ENCODE assay signal across 32 cellular contexts in genomic region chr11:134920851-134921608, GRCh38.
"Had no signal": no experiment of that assay in that cellular context is flagged by ENCODE, and none has a peak within 500 bp of the region (broad histone marks: within the 10 kb centered on the region; RNA-seq: fewer than 3 reads in every experiment).

No MANE protein-coding gene starts in this region.

- H3K36me3 Mint-ChIP-seq: activated naive CD4-positive, alpha-beta T cell treated with anti-CD3 and anti-CD28 coated beads, Interleukin-2, amount 10 ng/mL, durations not matched to agents 7 days and 5 days; activated naive CD4-positive, alpha-beta T cell treated with anti-CD3 and anti-CD28 coated beads, Interleukin-2, amount 50 U/mL, for 72 hours; activated naive CD8-positive, alpha-beta T cell treated with anti-CD3 and anti-CD28 coated beads, Interleukin-2, amount 10 ng/mL, durations not matched to agents 7 days and 5 days; brain had no signal

- H3K27me3 ChIP-seq: ascending aorta, breast epithelium, cardiac muscle cell had no signal

- H3K4me1 Mint-ChIP-seq: activated CD4-positive, alpha-beta memory T cell treated with anti-CD3 and anti-CD28 coated beads, Interleukin-2, amount 10 ng/mL, durations not matched to agents 7 days and 5 days; activated CD4-positive, alpha-beta T cell treated with anti-CD3 and anti-CD28 coated beads, Interleukin-2, amount 10 ng/mL, durations not matched to agents 7 days and 5 days; activated naive CD4-positive, alpha-beta T cell treated with anti-CD3 and anti-CD28 coated beads, Interleukin-2, amount 10 ng/mL, durations not matched to agents 7 days and 5 days; activated naive CD8-positive, alpha-beta T cell treated with anti-CD3 and anti-CD28 coated beads, Interleukin-2, amount 10 ng/mL, durations not matched to agents 7 days and 5 days; WTC11 had no signal

- H3K4me3 ChIP-seq: ascending aorta, breast epithelium, cardiac muscle cell, coronary artery, dorsolateral prefrontal cortex, esophagus squamous epithelium, gastroesophageal sphincter had no signal

- H3K9me3 ChIP-seq: ascending aorta, breast epithelium, esophagus squamous epithelium, gastroesophageal sphincter had no signal

- H3K27me3 Mint-ChIP-seq: dendritic cell treated with granulocyte-macrophage colony-stimulating factor and Interleukin-4, amounts not matched to agents 40 ng/mL and 50 ng/mL, for 4 days had no signal

- H3K9me3 Mint-ChIP-seq: activated CD4-positive, alpha-beta T cell treated with anti-CD3 and anti-CD28 coated beads, Interleukin-2, amount 10 ng/mL, durations not matched to agents 7 days and 5 days; activated T-cell treated with anti-CD3 and anti-CD28 coated beads, Interleukin-2, amount 50 U/mL, for 24 hours; brain had no signal

- H3K36me3 ChIP-seq: ascending aorta, breast epithelium, cardiac muscle cell, esophagus squamous epithelium, gastroesophageal sphincter had no signal

- DNase-seq: activated CD4-positive, alpha-beta memory T cell treated with anti-CD3 and anti-CD28 coated beads, Interleukin-2, amount 10 ng/mL, durations not matched to agents 7 days and 5 days; activated CD4-positive, alpha-beta T cell treated with anti-CD3 and anti-CD28 coated beads for 1 hour; activated CD4-positive, alpha-beta T cell treated with anti-CD3 and anti-CD28 coated beads for 4 hours; activated CD4-positive, alpha-beta T cell treated with anti-CD3 and anti-CD28 coated beads, Interleukin-2, amount 10 ng/mL, durations not matched to agents 7 days and 5 days; activated CD4-positive, alpha-beta T cell treated with anti-CD3 and anti-CD28 coated beads, Interleukin-2, amount 50 U/mL, for 4 hours; activated CD8-positive, alpha-beta memory T cell treated with anti-CD3 and anti-CD28 coated beads, Interleukin-2, amount 50 U/mL, for 48 hours; activated gamma-delta T cell; activated naive CD4-positive, alpha-beta T cell; activated naive CD4-positive, alpha-beta T cell treated with anti-CD3 and anti-CD28 coated beads, Interleukin-2, amount 10 ng/mL, durations not matched to agents 7 days and 5 days; activated naive CD8-positive, alpha-beta T cell treated with anti-CD3 and anti-CD28 coated beads, Interleukin-2, amount 10 ng/mL, durations not matched to agents 7 days and 5 days; activated T-cell treated with anti-CD3 and anti-CD28 coated beads for 4 hours; activated T-cell treated with anti-CD3 and anti-CD28 coated beads, Interleukin-2, amount 50 U/mL, for 24 hours; activated T-cell treated with anti-CD3 and anti-CD28 coated beads, Interleukin-2, amount 50 U/mL, for 72 hours; central memory CD4-positive, alpha-beta T cell; cerebellar nuclear complex; dorsolateral prefrontal cortex; effector memory CD4-positive, alpha-beta T cell; erythroblast; esophagus squamous epithelium; foreskin melanocyte; head of caudate nucleus; T-helper 2 cell had no signal

- H3K27ac ChIP-seq: breast epithelium, cardiac muscle cell, coronary artery, dorsolateral prefrontal cortex, esophagus squamous epithelium, gastroesophageal sphincter, VCaP had no signal

- H3K4me1 ChIP-seq: breast epithelium, esophagus squamous epithelium had no signal

- H3K4me3 Mint-ChIP-seq: activated CD4-positive, alpha-beta memory T cell treated with anti-CD3 and anti-CD28 coated beads, Interleukin-2, amount 10 ng/mL, durations not matched to agents 7 days and 5 days; activated CD4-positive, alpha-beta T cell treated with anti-CD3 and anti-CD28 coated beads, Interleukin-2, amount 10 ng/mL, durations not matched to agents 7 days and 5 days; activated naive CD4-positive, alpha-beta T cell treated with anti-CD3 and anti-CD28 coated beads, Interleukin-2, amount 10 ng/mL, durations not matched to agents 7 days and 5 days; activated naive CD8-positive, alpha-beta T cell treated with anti-CD3 and anti-CD28 coated beads, Interleukin-2, amount 10 ng/mL, durations not matched to agents 7 days and 5 days; activated T-cell treated with anti-CD3 and anti-CD28 coated beads, Interleukin-2, amount 50 U/mL, for 24 hours; activated T-cell treated with anti-CD3 and anti-CD28 coated beads, Interleukin-2, amount 50 U/mL, for 72 hours; brain; dendritic cell treated with granulocyte-macrophage colony-stimulating factor and Interleukin-4, amounts not matched to agents 40 ng/mL and 50 ng/mL, for 4 days; WTC11 had no signal

- H3K27ac Mint-ChIP-seq: activated CD4-positive, alpha-beta memory T cell treated with anti-CD3 and anti-CD28 coated beads, Interleukin-2, amount 10 ng/mL, durations not matched to agents 7 days and 5 days; activated CD4-positive, alpha-beta T cell treated with anti-CD3 and anti-CD28 coated beads, Interleukin-2, amount 10 ng/mL, durations not matched to agents 7 days and 5 days; activated naive CD4-positive, alpha-beta T cell treated with anti-CD3 and anti-CD28 coated beads, Interleukin-2, amount 10 ng/mL, durations not matched to agents 7 days and 5 days; activated naive CD4-positive, alpha-beta T cell treated with anti-CD3 and anti-CD28 coated beads, Interleukin-2, amount 50 U/mL, for 72 hours; activated naive CD8-positive, alpha-beta T cell treated with anti-CD3 and anti-CD28 coated beads, Interleukin-2, amount 10 ng/mL, durations not matched to agents 7 days and 5 days; activated T-cell treated with anti-CD3 and anti-CD28 coated beads, Interleukin-2, amount 50 U/mL, for 24 hours; activated T-cell treated with anti-CD3 and anti-CD28 coated beads, Interleukin-2, amount 50 U/mL, for 72 hours; brain; dendritic cell treated with granulocyte-macrophage colony-stimulating factor and Interleukin-4, amounts not matched to agents 40 ng/mL and 50 ng/mL, for 4 days; WTC11 had no signal

- ATAC-seq: activated naive CD4-positive, alpha-beta T cell treated with anti-CD3 and anti-CD28 coated beads, Interleukin-2, amount 50 U/mL, for 72 hours; activated T-cell treated with anti-CD3 and anti-CD28 coated beads, Interleukin-2, amount 50 U/mL, for 72 hours; gastroesophageal sphincter; WTC11 had no signal
